In the genomic region with DNA sequence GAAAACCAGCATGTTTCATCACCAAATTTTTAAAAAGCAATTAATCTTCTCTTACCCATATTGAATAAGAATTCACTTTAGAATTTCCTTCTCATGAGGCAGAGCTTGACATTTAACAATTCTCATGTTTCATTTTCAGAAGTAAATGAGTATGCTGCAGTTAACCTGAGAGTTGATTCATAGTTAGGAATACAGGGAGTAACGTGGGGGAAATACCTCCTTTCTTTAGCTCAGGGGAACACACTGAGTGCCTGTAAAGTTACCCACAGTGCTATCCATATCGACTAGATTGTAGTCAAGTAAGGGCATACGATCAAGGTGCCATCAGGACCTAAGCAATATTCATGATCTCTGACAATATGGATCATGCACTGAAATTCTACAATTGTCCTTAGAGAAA, we compare ENCODE assay signal across 20 cellular contexts. TPM values are rescaled to one million over a fixed set of nuclear protein-coding genes. Genes with fewer than 3 reads are reported as not detected.
DNase-seq lines count a peak whose midpoint lies in the region; ATAC-seq, FAIRE-seq and TF ChIP-seq lines count a peak whose summit lies in the region.
"Had no signal": no experiment of that assay in that cellular context is flagged by ENCODE, and none has a peak within 500 bp of the region (broad histone marks: within the 10 kb centered on the region; RNA-seq: fewer than 3 reads in every experiment).

No MANE protein-coding gene starts in this region.

- TF ChIP-seq POLR2A in GM12891 (IDR thresholded peaks at IDR 0.05; ENCODE audit: low read depth, low read length), result no peak

- no peak overlapping the region for H3K4me2 ChIP-seq in osteoblast (ENCODE audit: insufficient read depth, low read length)

- no peaks in the 10 kb centered on the region for H3K27me3 ChIP-seq in osteoblast (ENCODE audit: insufficient read depth, low read length)
- H3K27me3 ChIP-seq in upper lobe of right lung, result peaks cover 6% of the 10 kb centered on the region
- H3K27me3 ChIP-seq: Peyer's patch, SJSA1 had no signal

- FAIRE-seq in GM12891 (lab: Jason Lieb, UNC), result peak; percentile 20

- TF ChIP-seq CTCF in osteoblast (IDR thresholded peaks at IDR 0.05; ENCODE audit: extremely low read depth, low read depth, low read length), result no peak
- no peak for TF ChIP-seq CTCF in upper lobe of right lung (IDR thresholded peaks at IDR 0.05)

- ATAC-seq in GM18511 (IDR thresholded peaks at IDR 0.05; ENCODE audit: unreplicated experiment), result peak; percentile 48
- ATAC-seq in HG02852 (IDR thresholded peaks at IDR 0.05; ENCODE audit: unreplicated experiment), result peak; percentile 41
- ATAC-seq in upper lobe of right lung, result no peak

- intact Hi-C loops in upper lobe of right lung (cut with DNase I), result no loop called here

- H3K79me2 ChIP-seq in osteoblast (ENCODE audit: insufficient read depth, low read length), result no peaks in the 10 kb centered on the region

- H4K20me1 ChIP-seq in osteoblast (ENCODE audit: insufficient read depth, low read length), result no peaks in the 10 kb centered on the region

- H3K36me3 ChIP-seq in osteoblast (ENCODE audit: insufficient read depth, low read length), result no peaks in the 10 kb centered on the region
- no peaks in the 10 kb centered on the region for H3K36me3 ChIP-seq in upper lobe of right lung
- H3K36me3 ChIP-seq: HAP-1, Peyer's patch, SJSA1 had no signal

- DNase-seq in GM12891 (ENCODE audit: insufficient read length, low spot score) (no peak), osteoblast (ENCODE audit: insufficient read length, low spot score, missing footprints) (no peak), upper lobe of right lung (no peak), DMS 273 treated with DMSO at 0.1 percent for 48 hours (lab: John Stamatoyannopoulos, UW) (no peak), middle frontal gyrus (ENCODE audit: extremely low spot score, low spot score) (no peak)
- DNase-seq: C1 segment of cervical spinal cord; CD8-positive, alpha-beta memory T cell; DMS79; GM23248; MM.1S; NCI-H1105; NCI-H2081; NCI-H2171 treated with DMSO at 0.1 percent for 48 hours; NCI-H446 treated with DMSO at 0.1 percent for 48 hours; NCI-H69; Peyer's patch had no signal

- H3K4me3 ChIP-seq in osteoblast (ENCODE audit: insufficient read depth, low read length), result no peak overlapping the region
- H3K4me3 ChIP-seq in upper lobe of right lung, result no peak overlapping the region
- H3K4me3 ChIP-seq: GM23248, HAP-1, Peyer's patch, SJSA1 had no signal

- peaks cover 3% of the 10 kb centered on the region for H3K4me1 ChIP-seq in osteoblast (ENCODE audit: insufficient read depth, low read length)
- no peaks in the 10 kb centered on the region for H3K4me1 ChIP-seq in upper lobe of right lung
- H3K4me1 ChIP-seq: Peyer's patch had no signal

- H3K9me3 ChIP-seq in osteoblast (ENCODE audit: low read depth, low read length) (no peaks in the 10 kb centered on the region), upper lobe of right lung (no peaks in the 10 kb centered on the region)
- H3K9me3 ChIP-seq: HAP-1, Peyer's patch, SJSA1 had no signal

- no peak overlapping the region for H3K27ac ChIP-seq in osteoblast (ENCODE audit: low read depth, low read length)
- H3K27ac ChIP-seq in upper lobe of right lung, result no peak overlapping the region
- H3K27ac ChIP-seq: GM23248, Peyer's patch, SJSA1 had no signal

- peak overlapping the region; percentile 54 for H2AFZ ChIP-seq in osteoblast (ENCODE audit: low read length)
- H2AFZ ChIP-seq: GM23248 had no signal

TF ChIP-seq in GM12891, 5 proteins besides CTCF, POLR2A, EP300 and RAD21:
- no peak for TF ChIP-seq POU2F2 (IDR thresholded peaks at IDR 0.05; ENCODE audit: low read depth, low read length)
- no peak for TF ChIP-seq POLR2AphosphoS5 (IDR thresholded peaks at IDR 0.05; ENCODE audit: low read depth, low read length)
- no peak for TF ChIP-seq TAF1 (IDR thresholded peaks at IDR 0.05; ENCODE audit: low read depth, low read length)
- TF ChIP-seq SPI1 (IDR thresholded peaks at IDR 0.05; ENCODE audit: low read depth, low read length), result no peak
- no peak for TF ChIP-seq PAX5 (IDR thresholded peaks at IDR 0.05; ENCODE audit: insufficient read depth, low read length, severe bottlenecking)

RNA-seq across cellular contexts. Expression of gene ATIC, which starts 38.9 kb away (rescaled TPM):
- polyA plus RNA-seq in GM12891 (2012; ENCODE audit: low read depth, missing spikeins), result 276 TPM
- total RNA-seq in osteoblast (17.7 and 21.5 TPM in 2 replicates), upper lobe of right lung (71.0 TPM)
